ENCODE assay signal across 16 cellular contexts in genomic region chr22:30333707-30334087, GRCh38. TPM values are rescaled to one million over a fixed set of nuclear protein-coding genes. Genes with fewer than 3 reads are reported as not detected.
A peak's percentile ranks its signal among the peaks of the same experiment; 100 is the strongest.
DNase-seq lines count a peak whose midpoint lies in the region; ATAC-seq and TF ChIP-seq lines count a peak whose summit lies in the region.
"Had no signal": no experiment of that assay in that cellular context is flagged by ENCODE, and none has a peak within 500 bp of the region (broad histone marks: within the 10 kb centered on the region; RNA-seq: fewer than 3 reads in every experiment).

No MANE protein-coding gene starts in this region.

- H3K36me3 ChIP-seq in CD8-positive, alpha-beta T cell (ENCODE audit: insufficient read depth, low read length), result peaks cover 57% of the 10 kb centered on the region

- H3K4me1 Mint-ChIP-seq in activated CD4-positive, alpha-beta T cell treated with anti-CD3 and anti-CD28 coated beads, Interleukin-2, amount 10 ng/mL, durations not matched to agents 24 days and 14 days, result peaks cover 37% of the 10 kb centered on the region
- H3K4me1 Mint-ChIP-seq in activated T-helper 2 cell treated with anti-CD3 and anti-CD28 coated beads, Interferon-gamma antibody, Interleukin-2, Interleukin-4, amounts not matched to agents 10 μg/mL and 5 μg/mL and 100 μg/mL, durations not matched to agents 14 hours and 24 hours and 36 hours (ENCODE audit: low read depth), result peaks cover 41% of the 10 kb centered on the region
- H3K4me1 Mint-ChIP-seq in CD8-positive, alpha-beta T cell (ENCODE audit: low read depth), result no peaks in the 10 kb centered on the region

- H3K27ac ChIP-seq in CD8-positive, alpha-beta T cell (ENCODE audit: low read depth, low read length), result no peak overlapping the region
- H3K27ac ChIP-seq: C4-2B had no signal

- H3K9me3 ChIP-seq in CD8-positive, alpha-beta T cell (ENCODE audit: low read length), result no peaks in the 10 kb centered on the region

- H3K4me1 ChIP-seq in CD8-positive, alpha-beta T cell (ENCODE audit: insufficient read depth, low read length), result no peaks in the 10 kb centered on the region

- no peak for TF ChIP-seq CTCF in CD8-positive, alpha-beta T cell (IDR thresholded peaks at IDR 0.05)

- H3K9me3 Mint-ChIP-seq in activated CD4-positive, alpha-beta T cell treated with anti-CD3 and anti-CD28 coated beads, Interleukin-2, amount 10 ng/mL, durations not matched to agents 24 days and 14 days, result no peaks in the 10 kb centered on the region
- no peaks in the 10 kb centered on the region for H3K9me3 Mint-ChIP-seq in activated T-helper 2 cell treated with anti-CD3 and anti-CD28 coated beads, Interferon-gamma antibody, Interleukin-2, Interleukin-4, amounts not matched to agents 10 μg/mL and 5 μg/mL and 100 μg/mL, durations not matched to agents 14 hours and 24 hours and 36 hours
- H3K9me3 Mint-ChIP-seq in CD8-positive, alpha-beta T cell, result no peaks in the 10 kb centered on the region

- DNase-seq in activated CD4-positive, alpha-beta T cell treated with anti-CD3 and anti-CD28 coated beads, Interleukin-2, amount 10 ng/mL, durations not matched to agents 24 days and 14 days, result no peak
- DNase-seq in activated CD4-positive, alpha-beta T cell treated with anti-CD3 and anti-CD28 coated beads, Interleukin-2, amount 50 U/mL, for 1 hour, result no peak
- DNase-seq in stimulated activated CD4-positive, alpha-beta T cell treated with anti-CD3 and anti-CD28 coated beads, Interleukin-15, amount 100 ng/mL, for 24 hours, result peak; percentile 41
- DNase-seq in stimulated activated CD4-positive, alpha-beta T cell treated with anti-CD3 and anti-CD28 coated beads, Interleukin-4, amount 100 ng/mL, for 24 hours, result no peak
- DNase-seq in activated T-helper 2 cell treated with anti-CD3 and anti-CD28 coated beads, Interferon-gamma antibody, Interleukin-2, Interleukin-4, amounts not matched to agents 10 μg/mL and 5 μg/mL and 100 μg/mL, durations not matched to agents 14 hours and 24 hours and 36 hours (ENCODE audit: low spot score), result no peak
- no peak for DNase-seq in D341Med (ENCODE audit: low spot score)
- no peak for DNase-seq in CD8-positive, alpha-beta T cell
- DNase-seq: COR-L47, DMS153, KBM-7, MV-4-11, NCI-H1417, NCI-H187 treated with DMSO at 0.1 percent for 48 hours, NCI-H446, NCI-H69 had no signal

- H3K36me3 Mint-ChIP-seq in activated CD4-positive, alpha-beta T cell treated with anti-CD3 and anti-CD28 coated beads, Interleukin-2, amount 10 ng/mL, durations not matched to agents 24 days and 14 days (ENCODE audit: low read depth), result peaks cover 74% of the 10 kb centered on the region
- peaks cover 85% of the 10 kb centered on the region for H3K36me3 Mint-ChIP-seq in activated T-helper 2 cell treated with anti-CD3 and anti-CD28 coated beads, Interferon-gamma antibody, Interleukin-2, Interleukin-4, amounts not matched to agents 10 μg/mL and 5 μg/mL and 100 μg/mL, durations not matched to agents 14 hours and 24 hours and 36 hours (ENCODE audit: low read depth)
- peaks cover 81% of the 10 kb centered on the region for H3K36me3 Mint-ChIP-seq in CD8-positive, alpha-beta T cell

- H3K27me3 ChIP-seq in CD8-positive, alpha-beta T cell (ENCODE audit: insufficient read depth, low read length), result no peaks in the 10 kb centered on the region

- H3K4me3 Mint-ChIP-seq in activated CD4-positive, alpha-beta T cell treated with anti-CD3 and anti-CD28 coated beads, Interleukin-2, amount 10 ng/mL, durations not matched to agents 24 days and 14 days, result peak overlapping the region; percentile 34
- H3K4me3 Mint-ChIP-seq in activated T-helper 2 cell treated with anti-CD3 and anti-CD28 coated beads, Interferon-gamma antibody, Interleukin-2, Interleukin-4, amounts not matched to agents 10 μg/mL and 5 μg/mL and 100 μg/mL, durations not matched to agents 14 hours and 24 hours and 36 hours (ENCODE audit: low read depth), result peak overlapping the region; percentile 19
- no peak overlapping the region for H3K4me3 Mint-ChIP-seq in CD8-positive, alpha-beta T cell

- intact Hi-C loops in activated CD4-positive, alpha-beta T cell treated with anti-CD3 and anti-CD28 coated beads, Interleukin-2, amount 10 ng/mL, durations not matched to agents 24 days and 14 days (cut with micrococcal nuclease), result no loop called here
- intact Hi-C loops in activated T-helper 2 cell treated with anti-CD3 and anti-CD28 coated beads, Interferon-gamma antibody, Interleukin-2, Interleukin-4, amounts not matched to agents 10 μg/mL and 5 μg/mL and 100 μg/mL, durations not matched to agents 14 hours and 24 hours and 36 hours (cut with micrococcal nuclease), result no loop called here
- intact Hi-C loops in CD8-positive, alpha-beta T cell (cut with DNase I, micrococcal nuclease), result loop anchor here in 1 of 2 experiments (2.0 kb wide), 1 partner anchor 21 kb away; no protein-coding TSS in a partner anchor

- POLR2A ChIA-PET in CD8-positive, alpha-beta T cell (lab: Charles Lee), result interaction anchor here (1.4 kb wide), 1 partner anchor 23 kb away, joined by 5 read pairs; the partner anchor contains the start of genes CCDC157 and SF3A1

- no peak for ATAC-seq in CD8-positive, alpha-beta T cell

- peak overlapping the region; percentile 87 for H3K27ac Mint-ChIP-seq in activated CD4-positive, alpha-beta T cell treated with anti-CD3 and anti-CD28 coated beads, Interleukin-2, amount 10 ng/mL, durations not matched to agents 24 days and 14 days
- peak overlapping the region; percentile 87 for H3K27ac Mint-ChIP-seq in activated T-helper 2 cell treated with anti-CD3 and anti-CD28 coated beads, Interferon-gamma antibody, Interleukin-2, Interleukin-4, amounts not matched to agents 10 μg/mL and 5 μg/mL and 100 μg/mL, durations not matched to agents 14 hours and 24 hours and 36 hours
- H3K27ac Mint-ChIP-seq in CD8-positive, alpha-beta T cell, result no peak overlapping the region

- CTCF ChIA-PET in CD8-positive, alpha-beta T cell (lab: Charles Lee), result interaction anchor here (0.9 to 16.3 kb wide), 2 partner anchors 10 to 43 kb away, joined by 3 to 185 read pairs; partner anchors contain the start of gene CASTOR1

- H3K4me3 ChIP-seq in CD8-positive, alpha-beta T cell (ENCODE audit: low read depth, low read length), result no peak overlapping the region

- H3K27me3 Mint-ChIP-seq in activated CD4-positive, alpha-beta T cell treated with anti-CD3 and anti-CD28 coated beads, Interleukin-2, amount 10 ng/mL, durations not matched to agents 24 days and 14 days, result no peaks in the 10 kb centered on the region
- no peaks in the 10 kb centered on the region for H3K27me3 Mint-ChIP-seq in activated T-helper 2 cell treated with anti-CD3 and anti-CD28 coated beads, Interferon-gamma antibody, Interleukin-2, Interleukin-4, amounts not matched to agents 10 μg/mL and 5 μg/mL and 100 μg/mL, durations not matched to agents 14 hours and 24 hours and 36 hours (ENCODE audit: low read depth)
- no peaks in the 10 kb centered on the region for H3K27me3 Mint-ChIP-seq in CD8-positive, alpha-beta T cell (ENCODE audit: low read depth)

RNA-seq across cellular contexts. Expression of gene TBC1D10A, which starts 7.0 kb away (rescaled TPM):
- total RNA-seq in activated CD4-positive, alpha-beta T cell treated with anti-CD3 and anti-CD28 coated beads, Interleukin-2, amount 10 ng/mL, durations not matched to agents 24 days and 14 days, result 18.9 and 19.3 TPM in 2 replicates
- 26.8 and 29.4 TPM in 2 replicates for total RNA-seq in activated T-helper 2 cell treated with anti-CD3 and anti-CD28 coated beads, Interferon-gamma antibody, Interleukin-2, Interleukin-4, amounts not matched to agents 10 μg/mL and 5 μg/mL and 100 μg/mL, durations not matched to agents 14 hours and 24 hours and 36 hours
- total RNA-seq in CD8-positive, alpha-beta T cell, result 10 to 100 TPM; 77.5 to 87.3 TPM

RNA-seq across cellular contexts. Expression of gene SF3A1, which starts 23.0 kb away (rescaled TPM):
- total RNA-seq in activated CD4-positive, alpha-beta T cell treated with anti-CD3 and anti-CD28 coated beads, Interleukin-2, amount 10 ng/mL, durations not matched to agents 24 days and 14 days, result 314 and 319 TPM in 2 replicates
- total RNA-seq in activated T-helper 2 cell treated with anti-CD3 and anti-CD28 coated beads, Interferon-gamma antibody, Interleukin-2, Interleukin-4, amounts not matched to agents 10 μg/mL and 5 μg/mL and 100 μg/mL, durations not matched to agents 14 hours and 24 hours and 36 hours, result 287 and 325 TPM in 2 replicates
- 100 to 1,000 TPM; 406 to 422 TPM for total RNA-seq in CD8-positive, alpha-beta T cell

RNA-seq across cellular contexts. Expression of gene CCDC157, which starts 23.1 kb away (rescaled TPM):
- 2.9 and 3.2 TPM in 2 replicates for total RNA-seq in activated CD4-positive, alpha-beta T cell treated with anti-CD3 and anti-CD28 coated beads, Interleukin-2, amount 10 ng/mL, durations not matched to agents 24 days and 14 days
- total RNA-seq in activated T-helper 2 cell treated with anti-CD3 and anti-CD28 coated beads, Interferon-gamma antibody, Interleukin-2, Interleukin-4, amounts not matched to agents 10 μg/mL and 5 μg/mL and 100 μg/mL, durations not matched to agents 14 hours and 24 hours and 36 hours, result 3.2 and 4.3 TPM in 2 replicates
- 10 to 100 TPM in 1 of 2 experiments, 1 to 10 TPM in 1; 8.7 to 11.7 TPM for total RNA-seq in CD8-positive, alpha-beta T cell

RNA-seq across cellular contexts. Expression of gene CASTOR1, which starts 44.4 kb away (rescaled TPM):
- 4.7 and 7.3 TPM in 2 replicates for total RNA-seq in activated CD4-positive, alpha-beta T cell treated with anti-CD3 and anti-CD28 coated beads, Interleukin-2, amount 10 ng/mL, durations not matched to agents 24 days and 14 days
- total RNA-seq in activated T-helper 2 cell treated with anti-CD3 and anti-CD28 coated beads, Interferon-gamma antibody, Interleukin-2, Interleukin-4, amounts not matched to agents 10 μg/mL and 5 μg/mL and 100 μg/mL, durations not matched to agents 14 hours and 24 hours and 36 hours, result 11.1 TPM in 2 replicates
- total RNA-seq in CD8-positive, alpha-beta T cell, result 10 to 100 TPM; 17.2 to 21.9 TPM

RNA-seq across cellular contexts. Expression of gene RNF215, which starts 53.5 kb away (rescaled TPM):
- total RNA-seq in activated CD4-positive, alpha-beta T cell treated with anti-CD3 and anti-CD28 coated beads, Interleukin-2, amount 10 ng/mL, durations not matched to agents 24 days and 14 days, result 10.4 and 15.2 TPM in 2 replicates
- 17.2 and 19.3 TPM in 2 replicates for total RNA-seq in activated T-helper 2 cell treated with anti-CD3 and anti-CD28 coated beads, Interferon-gamma antibody, Interleukin-2, Interleukin-4, amounts not matched to agents 10 μg/mL and 5 μg/mL and 100 μg/mL, durations not matched to agents 14 hours and 24 hours and 36 hours
- 1 to 10 TPM; 7.0 to 7.4 TPM for total RNA-seq in CD8-positive, alpha-beta T cell
